Comparison of ENCODE assay signal across 8 cellular contexts in genomic region chr22:48680601-48681000, GRCh38.
"Had no signal": no experiment of that assay in that cellular context is flagged by ENCODE, and none has a peak within 500 bp of the region (broad histone marks: within the 10 kb centered on the region; RNA-seq: fewer than 3 reads in every experiment).

No MANE protein-coding gene starts in this region.

- ATAC-seq: HCT116, HepG2 had no signal

- H3K9me3 ChIP-seq: HAP-1 had no signal

- H3K36me3 ChIP-seq: HAP-1 had no signal

- FAIRE-seq: HepG2 had no signal

- DNase-seq: GM23248, GOT3, H7, HFFc6 had no signal

- H3K4me1 ChIP-seq: HAP-1 had no signal

- H3K9ac ChIP-seq: GM23248 had no signal

- H3K27ac ChIP-seq: GM23248, HL-60 had no signal

- H3K4me3 ChIP-seq: GM23248, HAP-1 had no signal
